In genomic region chr5:160439205-160439600, GRCh38 we compare ENCODE assay signal across 8 cellular contexts. TPM values are rescaled to one million over a fixed set of nuclear protein-coding genes. Genes with fewer than 3 reads are reported as not detected.
DNase-seq lines count a peak whose midpoint lies in the region; FAIRE-seq and TF ChIP-seq lines count a peak whose summit lies in the region.

No MANE protein-coding gene starts in this region.

- no peaks in the 10 kb centered on the region for H3K36me3 ChIP-seq in H7 (replicated peaks; ENCODE audit: control insufficient read depth, insufficient read depth, low read length)
- H3K36me3 ChIP-seq in suprapubic skin, result no peaks in the 10 kb centered on the region

- under 1% methylated on average over 11 of the region's 11 CpGs for WGBS in suprapubic skin

- no peak for TF ChIP-seq EP300 in suprapubic skin (IDR thresholded peaks at IDR 0.05)

- peak; percentile 71 to 88 for TF ChIP-seq CTCF in suprapubic skin (IDR thresholded peaks at IDR 0.05)

- H3K27ac ChIP-seq in suprapubic skin, result no peak overlapping the region

- DNase-seq in H7 (peak; percentile 78), LoVo (ENCODE audit: low spot score) (peak; percentile 86), SHP77 treated with DMSO at 0.1 percent for 48 hours (lab: John Stamatoyannopoulos, UW) (peak; percentile 70), globus pallidus (ENCODE audit: low spot score) (peak; percentile 79), occipital lobe (lab: John Stamatoyannopoulos, UW) (peak; percentile 66), suprapubic skin (ENCODE audit: low spot score in 2 of 2) (peak; percentile 92 to 93)
- peak; percentile 80 to 90 (median 82) for DNase-seq in activated naive CD4-positive, alpha-beta T cell (lab: John Stamatoyannopoulos, UW)

- H3K4me3 ChIP-seq in H7 (ENCODE audit: insufficient read depth, low read depth, low read length) (peak overlapping the region; percentile 4; the same call in 1 of the 2 replicates), suprapubic skin (peak overlapping the region; percentile 45)

- TF ChIP-seq POLR2A in suprapubic skin (IDR thresholded peaks at IDR 0.05), result no peak

- no peaks in the 10 kb centered on the region for H3K9me3 ChIP-seq in suprapubic skin

- H3K27me3 ChIP-seq in H7 (ENCODE audit: control insufficient read depth, insufficient read depth, low read length) (no peaks in the 10 kb centered on the region), suprapubic skin (no peaks in the 10 kb centered on the region)

- H3K4me1 ChIP-seq in suprapubic skin, result peaks cover 11% of the 10 kb centered on the region

- peak; percentile 73 for FAIRE-seq in G401.6 (lab: Jason Lieb, UNC)

RNA-seq across cellular contexts. Expression of gene PTTG1, which starts 17.5 kb away (rescaled TPM):
- 372 and 415 TPM in 2 replicates for total RNA-seq in H7 (2014; rRNA removed; shearing (Covaris generic))
- total RNA-seq in occipital lobe (10.8 TPM), suprapubic skin (10 to 100 TPM; 31.7 to 98.9 (median 49.9) TPM)

RNA-seq across cellular contexts. Expression of gene SLU7, which starts 20.3 kb away (rescaled TPM):
- 19.8 and 22.3 TPM in 2 replicates for total RNA-seq in H7 (2014; rRNA removed; shearing (Covaris generic))
- total RNA-seq in occipital lobe, result 46.3 TPM
- total RNA-seq in suprapubic skin, result 100 to 1,000 TPM in 1 of 4 donors, 10 to 100 TPM in 3; 48.1 to 118 (median 83.8) TPM

RNA-seq across cellular contexts. Expression of gene FAM200C, which starts 39.3 kb away (rescaled TPM):
- total RNA-seq in H7 (2014; rRNA removed; shearing (Covaris generic)), result 4.8 and 6.3 TPM in 2 replicates
- total RNA-seq in occipital lobe, result 37.6 TPM
- total RNA-seq in suprapubic skin, result 1 to 10 TPM in 2 of 4 donors, under 1 TPM in 2; 0.57 to 3.9 (median 1.2) TPM
